1 cellular context compared by ENCODE assay signal in genomic region chr9:137694962-137695875, GRCh38.
A peak's percentile ranks its signal among the peaks of the same experiment; 100 is the strongest.
TF ChIP-seq lines count a peak whose summit lies in the region.

No MANE protein-coding gene starts in this region.

TF ChIP-seq in HepG2, 621 proteins besides CTCF, POLR2A, EP300 and RAD21 (continued from another document and continues in another):
- TF ChIP-seq GMEB1 (CRISPR knock-in tag; IDR thresholded peaks at IDR 0.05; ENCODE audit: borderline replicate concordance) (0 out of 2 replicates have a peak, but pooled peaks have one; percentile 16), ZNF883 (CRISPR knock-in tag; IDR thresholded peaks at IDR 0.05; ENCODE audit: not compliant biosample characterization) (peak; percentile 25), FOXK2 (IDR thresholded peaks at IDR 0.05) (no peak), SNAPC4 (CRISPR knock-in tag; IDR thresholded peaks at IDR 0.05) (no peak), ZNF770 (CRISPR knock-in tag; IDR thresholded peaks at IDR 0.05) (no peak), ZNF362 (CRISPR knock-in tag; IDR thresholded peaks at IDR 0.05; ENCODE audit: borderline replicate concordance) (no peak), HDAC1 (CRISPR knock-in tag; IDR thresholded peaks at IDR 0.05) (no peak), ZNF572 (CRISPR knock-in tag; IDR thresholded peaks at IDR 0.05) (no peak), ZNF615 (CRISPR knock-in tag; IDR thresholded peaks at IDR 0.05; ENCODE audit: borderline replicate concordance) (no peak), HNF4G (IDR thresholded peaks at IDR 0.05; ENCODE audit: borderline replicate concordance, low read depth, low read length) (peak; percentile 45; the same call in 1 of the 2 replicates), HNF4G (CRISPR knock-in tag; IDR thresholded peaks at IDR 0.05; ENCODE audit: borderline replicate concordance, low read depth) (no peak), ATF6 (CRISPR knock-in tag; conservative IDR thresholded peaks at IDR 0.05) (no peak), RORA (CRISPR knock-in tag; IDR thresholded peaks at IDR 0.05) (no peak), THAP11 (CRISPR knock-in tag; IDR thresholded peaks at IDR 0.05) (no peak), ZNF557 (CRISPR knock-in tag; IDR thresholded peaks at IDR 0.05) (no peak), ZBTB26 (CRISPR knock-in tag; IDR thresholded peaks at IDR 0.05; ENCODE audit: borderline replicate concordance) (0 out of 2 replicates have a peak, but pooled peaks have one; percentile 15), ZNF747 (CRISPR knock-in tag; IDR thresholded peaks at IDR 0.05; ENCODE audit: borderline replicate concordance) (no peak), ZNF143 (CRISPR knock-in tag; IDR thresholded peaks at IDR 0.05) (no peak), THAP9 (CRISPR knock-in tag; IDR thresholded peaks at IDR 0.05; ENCODE audit: borderline replicate concordance) (0 out of 2 replicates have a peak, but pooled peaks have one; percentile 43), ZNF18 (CRISPR knock-in tag; IDR thresholded peaks at IDR 0.05; ENCODE audit: insufficient replicate concordance) (no peak), E2F5 (CRISPR knock-in tag; conservative IDR thresholded peaks at IDR 0.05) (no peak), ZNF670 (CRISPR knock-in tag; IDR thresholded peaks at IDR 0.05; ENCODE audit: borderline replicate concordance) (no peak), ZNF337 (CRISPR knock-in tag; IDR thresholded peaks at IDR 0.05; ENCODE audit: borderline replicate concordance, low read depth) (no peak), NR2C2 (CRISPR knock-in tag; IDR thresholded peaks at IDR 0.05; ENCODE audit: borderline replicate concordance) (no peak), TEAD2 (CRISPR knock-in tag; IDR thresholded peaks at IDR 0.05) (no peak), ZBTB43 (CRISPR knock-in tag; conservative IDR thresholded peaks at IDR 0.05) (no peak), ZNF788 (CRISPR knock-in tag; IDR thresholded peaks at IDR 0.05; ENCODE audit: borderline replicate concordance) (0 out of 2 replicates have a peak, but pooled peaks have one; percentile 46), EZH2 (conservative IDR thresholded peaks at IDR 0.05; ENCODE audit: low read depth, low read length) (no peak), ZNF276 (CRISPR knock-in tag; IDR thresholded peaks at IDR 0.05; ENCODE audit: low read depth) (0 out of 2 replicates have a peak, but pooled peaks have one; percentile 8), YEATS2 (CRISPR knock-in tag; IDR thresholded peaks at IDR 0.05; ENCODE audit: borderline replicate concordance) (no peak), TBX2 (CRISPR knock-in tag; IDR thresholded peaks at IDR 0.05; ENCODE audit: borderline replicate concordance) (peak; percentile 16; the same call in 1 of the 2 replicates), ZNF441 (CRISPR knock-in tag; IDR thresholded peaks at IDR 0.05; ENCODE audit: borderline replicate concordance) (no peak)
